19 cellular contexts compared by ENCODE assay signal in genomic region chr5:130759061-130759460, GRCh38.
DNase-seq lines count a peak whose midpoint lies in the region; ATAC-seq, FAIRE-seq and TF ChIP-seq lines count a peak whose summit lies in the region.
"Had no signal": no experiment of that assay in that cellular context is flagged by ENCODE, and none has a peak within 500 bp of the region (broad histone marks: within the 10 kb centered on the region; RNA-seq: fewer than 3 reads in every experiment).

No MANE protein-coding gene starts in this region.

- H3K27me3 Mint-ChIP-seq in neural progenitor cell (ENCODE audit: insufficient read depth, low read depth) = no peaks in the 10 kb centered on the region
- H3K27me3 Mint-ChIP-seq: CD4-positive, CD25-positive, alpha-beta regulatory T cell had no signal

- no peaks in the 10 kb centered on the region for H3F3A ChIP-seq in neural progenitor cell (ENCODE audit: low read depth)

- FAIRE-seq in HepG2 (lab: Jason Lieb, UNC) (no peak), GM12892 (lab: Jason Lieb, UNC) (no peak)
- FAIRE-seq: GM12878, H1, K562 had no signal

- no peak for TF ChIP-seq POLR2A in HepG2 (IDR thresholded peaks at IDR 0.05; ENCODE audit: insufficient read depth in 1 of 2, low read depth in 2 of 2, low read length in 2 of 2)
- no peak for TF ChIP-seq POLR2A in right lobe of liver (IDR thresholded peaks at IDR 0.05)
- no peak for TF ChIP-seq POLR2A in GM12892 (IDR thresholded peaks at IDR 0.05; ENCODE audit: low read depth, low read length)

- H3K9me3 ChIP-seq in HepG2 (ENCODE audit: low read length) (no peaks in the 10 kb centered on the region), right lobe of liver (no peaks in the 10 kb centered on the region), adipocyte (ENCODE audit: control insufficient read depth, low read length) (no peaks in the 10 kb centered on the region), neural progenitor cell (ENCODE audit: low read depth) (no peaks in the 10 kb centered on the region)
- H3K9me3 ChIP-seq: BLaER1, HAP-1 had no signal

- H3K4me1 ChIP-seq in HepG2 (ENCODE audit: insufficient read depth, low read length) (no peaks in the 10 kb centered on the region), right lobe of liver (no peaks in the 10 kb centered on the region), adipocyte (ENCODE audit: control insufficient read depth, insufficient read depth, low read length) (no peaks in the 10 kb centered on the region), neural progenitor cell (no peaks in the 10 kb centered on the region)
- H3K4me1 ChIP-seq: BLaER1, HAP-1 had no signal

- H3K4me3 ChIP-seq in HepG2 (replicated peaks in 1 of 3; ENCODE audit: insufficient read depth in 1 of 3, low read depth in 2 of 3, low read length in 3 of 3) (no peak overlapping the region), right lobe of liver (no peak overlapping the region), adipocyte (ENCODE audit: low read length) (no peak overlapping the region), neural progenitor cell (no peak overlapping the region)
- H3K4me3 ChIP-seq: BLaER1, GM12878, HAP-1, K562 had no signal

- H3K27me3 ChIP-seq in HepG2 (ENCODE audit: control insufficient read depth in 1 of 2, insufficient read depth in 2 of 2, low read length in 2 of 2) (no peaks in the 10 kb centered on the region), right lobe of liver (no peaks in the 10 kb centered on the region), adipocyte (replicated peaks; ENCODE audit: control insufficient read depth, insufficient read depth, low read length) (no peaks in the 10 kb centered on the region), neural progenitor cell (no peaks in the 10 kb centered on the region)
- H3K27me3 ChIP-seq: BLaER1 had no signal

- H2AFZ ChIP-seq in HepG2 (ENCODE audit: low read length) = no peak overlapping the region
- no peak overlapping the region for H2AFZ ChIP-seq in neural progenitor cell (replicated peaks)

- no peaks in the 10 kb centered on the region for H3K79me2 ChIP-seq in HepG2 (ENCODE audit: insufficient read depth, low read length)
- no peaks in the 10 kb centered on the region for H3K79me2 ChIP-seq in neural progenitor cell (ENCODE audit: low read depth)

- no peaks in the 10 kb centered on the region for H3K36me3 Mint-ChIP-seq in neural progenitor cell
- H3K36me3 Mint-ChIP-seq: CD4-positive, CD25-positive, alpha-beta regulatory T cell had no signal

- no peak for TF ChIP-seq RAD21 in HepG2 (CRISPR knock-in tag; IDR thresholded peaks at IDR 0.05)

- H3K4me1 Mint-ChIP-seq in neural progenitor cell = peaks cover 10% of the 10 kb centered on the region
- H3K4me1 Mint-ChIP-seq: CD4-positive, CD25-positive, alpha-beta regulatory T cell had no signal

- no TSS peak for BruUV-seq in HepG2 (replicated peaks; lab: Mats Ljungman, UMichigan)

- TF ChIP-seq CTCF in HepG2 (CRISPR knock-in tag; IDR thresholded peaks at IDR 0.05) (no peak), right lobe of liver (IDR thresholded peaks at IDR 0.05) (no peak), neural progenitor cell (IDR thresholded peaks at IDR 0.05) (no peak)

- WGBS in HepG2 (ENCODE audit: low lambda C conversion rate) = 0% methylated on average over 3 of the region's 3 CpGs
- WGBS in right lobe of liver (ENCODE audit: insufficient coverage, low coverage, low lambda C conversion rate, missing lambda C conversion rate) = 34% methylated on average over 3 of the region's 3 CpGs

- H3K27ac ChIP-seq in HepG2 (ENCODE audit: extremely low read length, insufficient read depth, low read length) (no peak overlapping the region), right lobe of liver (no peak overlapping the region), neural progenitor cell (no peak overlapping the region)
- H3K27ac ChIP-seq: BLaER1, HL-60 had no signal

- H3K4me2 ChIP-seq in HepG2 (ENCODE audit: low read depth, low read length) = no peak overlapping the region
- no peak overlapping the region for H3K4me2 ChIP-seq in neural progenitor cell
- H3K4me2 ChIP-seq: BLaER1 had no signal

- no peak overlapping the region for H3K27ac Mint-ChIP-seq in neural progenitor cell
- H3K27ac Mint-ChIP-seq: HFFc6 had no signal

- no peaks in the 10 kb centered on the region for H4K20me1 ChIP-seq in HepG2 (ENCODE audit: insufficient read depth, low read length)
- H4K20me1 ChIP-seq in neural progenitor cell (ENCODE audit: low read depth) = no peaks in the 10 kb centered on the region
- H4K20me1 ChIP-seq: BLaER1 had no signal

- POLR2A ChIA-PET in HepG2 (lab: Yijun Ruan, JAX) = no interaction called here

- ATAC-seq in HepG2 (peak; percentile 63), right lobe of liver (no peak), HG03565 (IDR thresholded peaks at IDR 0.05; ENCODE audit: unreplicated experiment) (no peak)
- ATAC-seq: GM12878, K562 had no signal

- TF ChIP-seq EP300 in HepG2 (IDR thresholded peaks at IDR 0.05; ENCODE audit: low read depth in 2 of 2, low read length in 2 of 2) (no peak), HepG2 (CRISPR knock-in tag; IDR thresholded peaks at IDR 0.05; ENCODE audit: borderline replicate concordance) (no peak)

- intact Hi-C loops in HepG2 (cut with micrococcal nuclease; ENCODE audit: unreplicated experiment) = no loop called here
- intact Hi-C loops in right lobe of liver (cut with DNase I) = no loop called here

- CTCF ChIA-PET in HepG2 (lab: Yijun Ruan, JAX; ENCODE audit: low intra/inter-chr PET ratio, low total read pairs) = no interaction called here

- in situ Hi-C loops in HepG2 (cut with HindIII; ENCODE audit: extremely low pct_ligation_motif_present, low pct_unique_long_range_greater_than_20kb) = no loop called here

- no peak overlapping the region for H3K4me3 Mint-ChIP-seq in neural progenitor cell
- H3K4me3 Mint-ChIP-seq: CD4-positive, CD25-positive, alpha-beta regulatory T cell; HFFc6 had no signal

- no peaks in the 10 kb centered on the region for H3K36me3 ChIP-seq in HepG2 (replicated peaks in 1 of 2; ENCODE audit: control insufficient read depth in 1 of 2, insufficient read depth in 2 of 2, low read length in 2 of 2)
- H3K36me3 ChIP-seq in right lobe of liver = no peaks in the 10 kb centered on the region
- H3K36me3 ChIP-seq in adipocyte (ENCODE audit: control insufficient read depth, insufficient read depth, low read length, severe bottlenecking) = no peaks in the 10 kb centered on the region
- H3K36me3 ChIP-seq in neural progenitor cell = no peaks in the 10 kb centered on the region
- H3K36me3 ChIP-seq: BLaER1, HAP-1 had no signal

- no peaks in the 10 kb centered on the region for H3K9me3 Mint-ChIP-seq in neural progenitor cell
- H3K9me3 Mint-ChIP-seq: CD4-positive, CD25-positive, alpha-beta regulatory T cell had no signal

- DNase-seq in HepG2 (ENCODE audit: low spot score) (no peak), right lobe of liver (no peak), adipocyte (ENCODE audit: low read depth) (peak; percentile 5), neural progenitor cell (ENCODE audit: low spot score) (peak; percentile 13), cerebellar nuclear complex (lab: John Stamatoyannopoulos, UW) (no peak), GM12892 (ENCODE audit: insufficient read length) (no peak)
- DNase-seq: 8988T; AML-193; Calu3; CD4-positive, CD25-positive, alpha-beta regulatory T cell; DMS 273 treated with DMSO at 0.1 percent for 48 hours; HFFc6 had no signal

- H3K9ac ChIP-seq in HepG2 (ENCODE audit: insufficient read depth, low read depth, low read length) (no peak overlapping the region), adipocyte (ENCODE audit: low read length) (no peak overlapping the region), neural progenitor cell (no peak overlapping the region)
- H3K9ac ChIP-seq: BLaER1 had no signal

TF ChIP-seq in HepG2, 621 proteins besides CTCF, POLR2A, EP300 and RAD21:
- TF ChIP-seq ZNF782 (CRISPR knock-in tag; IDR thresholded peaks at IDR 0.05; ENCODE audit: borderline replicate concordance) (no peak), HNF1B (CRISPR knock-in tag; IDR thresholded peaks at IDR 0.05) (no peak)

Comparison
In these comparisons a context has a peak if more than half of its experiments do, and no peak if none do; other contexts are left out.
1. DNase-seq: peak in adipocyte (single experiment) and neural progenitor cell (single experiment); none in HepG2 (single experiment), right lobe of liver (0 of 3), cerebellar nuclear complex (0 of 2) and GM12892 (single experiment).